In the genomic region with DNA sequence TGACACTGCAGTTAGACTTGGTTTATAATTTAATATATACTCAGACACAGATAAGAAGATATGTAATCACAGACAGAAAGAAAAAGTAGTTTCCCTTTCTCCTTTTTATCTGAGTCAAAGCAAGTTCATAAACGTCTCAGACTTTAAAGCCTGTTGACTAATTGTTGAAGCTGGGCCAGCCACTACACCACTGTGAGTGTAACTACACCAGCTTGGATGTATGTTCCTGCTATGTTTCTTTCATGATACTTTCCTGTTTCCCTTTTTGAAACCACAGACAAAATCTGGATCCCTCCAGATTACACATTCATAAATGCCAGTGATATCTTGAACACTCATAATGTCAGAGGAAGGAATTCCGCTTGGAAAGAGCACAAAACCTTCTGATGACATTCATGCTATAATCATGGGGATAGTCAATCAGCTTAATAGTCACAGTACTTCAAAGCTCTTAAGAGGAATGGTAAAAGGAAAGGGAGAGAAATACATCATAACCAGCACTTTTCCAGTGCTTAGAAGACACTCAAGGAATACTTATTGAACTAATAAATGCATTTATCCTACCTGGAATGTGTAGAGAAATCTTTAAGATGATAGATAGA, we compare ENCODE assay signal across 1 cellular context.
TF ChIP-seq lines count a peak whose summit lies in the region.

No MANE protein-coding gene starts in this region.

TF ChIP-seq in HepG2, 621 proteins besides CTCF, POLR2A, EP300 and RAD21 (continued from another document):
- TF ChIP-seq, protein P1, sequence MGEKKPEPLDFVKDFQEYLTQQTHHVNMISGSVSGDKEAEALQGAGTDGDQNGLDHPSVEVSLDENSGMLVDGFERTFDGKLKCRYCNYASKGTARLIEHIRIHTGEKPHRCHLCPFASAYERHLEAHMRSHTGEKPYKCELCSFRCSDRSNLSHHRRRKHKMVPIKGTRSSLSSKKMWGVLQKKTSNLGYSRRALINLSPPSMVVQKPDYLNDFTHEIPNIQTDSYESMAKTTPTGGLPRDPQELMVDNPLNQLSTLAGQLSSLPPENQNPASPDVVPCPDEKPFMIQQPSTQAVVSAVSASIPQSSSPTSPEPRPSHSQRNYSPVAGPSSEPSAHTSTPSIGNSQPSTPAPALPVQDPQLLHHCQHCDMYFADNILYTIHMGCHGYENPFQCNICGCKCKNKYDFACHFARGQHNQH (CRISPR knock-in tag; IDR thresholded peaks at IDR 0.05): no peak
- no peak for TF ChIP-seq ZNF781 (CRISPR knock-in tag; IDR thresholded peaks at IDR 0.05; ENCODE audit: borderline replicate concordance, not compliant biosample characterization)
- TF ChIP-seq CREM (IDR thresholded peaks at IDR 0.05): no peak
- no peak for TF ChIP-seq CREM (CRISPR knock-in tag; IDR thresholded peaks at IDR 0.05)
- no peak for TF ChIP-seq ZNF530 (CRISPR knock-in tag; IDR thresholded peaks at IDR 0.05; ENCODE audit: low read depth)
